ENCODE assay signal across 19 cellular contexts in genomic region chr20:32195581-32195980, GRCh38. TPM values are rescaled to one million over a fixed set of nuclear protein-coding genes. Genes with fewer than 3 reads are reported as not detected.
A peak's percentile ranks its signal among the peaks of the same experiment; 100 is the strongest.
DNase-seq lines count a peak whose midpoint lies in the region; ATAC-seq and TF ChIP-seq lines count a peak whose summit lies in the region.
"Had no signal": no experiment of that assay in that cellular context is flagged by ENCODE, and none has a peak within 500 bp of the region (broad histone marks: within the 10 kb centered on the region; RNA-seq: fewer than 3 reads in every experiment).

No MANE protein-coding gene starts in this region.

- CTCF ChIA-PET in activated CD4-positive, alpha-beta T cell treated with anti-CD3 and anti-CD28 coated beads for 36 hours (lab: Charles Lee): no interaction called here
- CTCF ChIA-PET in activated CD4-positive, alpha-beta T cell treated with anti-CD3 and anti-CD28 coated beads, Interleukin-2, amount 10 ng/mL, durations not matched to agents 7 days and 5 days (lab: Charles Lee): interaction anchor here (1.6 kb wide), 1 partner anchor 9 kb away, joined by 3 read pairs; no protein-coding TSS in a partner anchor
- CTCF ChIA-PET in Calu3 (lab: Charles Lee): no interaction called here

- ATAC-seq in activated CD4-positive, alpha-beta T cell treated with anti-CD3 and anti-CD28 coated beads for 36 hours: no peak
- no peak for ATAC-seq in activated naive CD8-positive, alpha-beta T cell treated with anti-CD3 and anti-CD28 coated beads, Interleukin-2, amount 50 U/mL, for 24 hours
- ATAC-seq in GM21360 (IDR thresholded peaks at IDR 0.05; ENCODE audit: unreplicated experiment) (no peak), HG02884 (IDR thresholded peaks at IDR 0.05; ENCODE audit: unreplicated experiment) (no peak), HG03139 (IDR thresholded peaks at IDR 0.05; ENCODE audit: unreplicated experiment) (no peak)

- no peak for DNase-seq in activated CD4-positive, alpha-beta T cell treated with anti-CD3 and anti-CD28 coated beads for 36 hours
- no peak for DNase-seq in activated CD4-positive, alpha-beta T cell treated with anti-CD3 and anti-CD28 coated beads, Interleukin-2, amount 10 ng/mL, durations not matched to agents 7 days and 5 days
- DNase-seq in Calu3: no peak
- no peak for DNase-seq in activated naive CD8-positive, alpha-beta T cell treated with anti-CD3 and anti-CD28 coated beads, Interleukin-2, amount 50 U/mL, for 24 hours
- no peak for DNase-seq in nephron progenitor cell
- DNase-seq: activated CD4-positive, CD25-positive, alpha-beta regulatory T cell; activated naive CD4-positive, alpha-beta T cell treated with anti-CD3 and anti-CD28 coated beads, Interleukin-2, amount 10 ng/mL, durations not matched to agents 7 days and 5 days; BE2C; Caco-2; effector memory CD4-positive, alpha-beta T cell; Kasumi-1; NCI-H1048; NCI-H2081 treated with DMSO at 0.1 percent for 48 hours; SK-N-SH; stimulated activated CD4-positive, alpha-beta T cell treated with anti-CD3 and anti-CD28 coated beads, Interleukin-2, amount 100 ng/mL, for 48 hours had no signal

- POLR2A ChIA-PET in activated CD4-positive, alpha-beta T cell treated with anti-CD3 and anti-CD28 coated beads for 36 hours (lab: Charles Lee): no interaction called here
- POLR2A ChIA-PET in activated CD4-positive, alpha-beta T cell treated with anti-CD3 and anti-CD28 coated beads, Interleukin-2, amount 10 ng/mL, durations not matched to agents 7 days and 5 days (lab: Charles Lee): no interaction called here

- H3K4me3 Mint-ChIP-seq in activated CD4-positive, alpha-beta T cell treated with anti-CD3 and anti-CD28 coated beads for 36 hours: no peak overlapping the region
- H3K4me3 Mint-ChIP-seq in activated CD4-positive, alpha-beta T cell treated with anti-CD3 and anti-CD28 coated beads, Interleukin-2, amount 10 ng/mL, durations not matched to agents 7 days and 5 days: no peak overlapping the region
- no peak overlapping the region for H3K4me3 Mint-ChIP-seq in Calu3 (ENCODE audit: low read depth, unreplicated experiment)
- no peak overlapping the region for H3K4me3 Mint-ChIP-seq in activated naive CD8-positive, alpha-beta T cell treated with anti-CD3 and anti-CD28 coated beads, Interleukin-2, amount 50 U/mL, for 24 hours
- no peak overlapping the region for H3K4me3 Mint-ChIP-seq in nephron progenitor cell
- H3K4me3 Mint-ChIP-seq: activated naive CD4-positive, alpha-beta T cell treated with anti-CD3 and anti-CD28 coated beads, Interleukin-2, amount 10 ng/mL, durations not matched to agents 7 days and 5 days; T-helper 2 cell treated with Interferon-gamma antibody and Interleukin-4, amounts not matched to agents 5 μg/mL and 100 μg/mL, for 36 hours had no signal

- peak overlapping the region; percentile 43 for H3K27ac Mint-ChIP-seq in activated CD4-positive, alpha-beta T cell treated with anti-CD3 and anti-CD28 coated beads for 36 hours
- no peak overlapping the region for H3K27ac Mint-ChIP-seq in activated CD4-positive, alpha-beta T cell treated with anti-CD3 and anti-CD28 coated beads, Interleukin-2, amount 10 ng/mL, durations not matched to agents 7 days and 5 days
- H3K27ac Mint-ChIP-seq in Calu3 (ENCODE audit: unreplicated experiment) (peak overlapping the region; percentile 31), nephron progenitor cell (peak overlapping the region; percentile 71)
- H3K27ac Mint-ChIP-seq in activated naive CD8-positive, alpha-beta T cell treated with anti-CD3 and anti-CD28 coated beads, Interleukin-2, amount 50 U/mL, for 24 hours: peak overlapping the region; percentile 53
- H3K27ac Mint-ChIP-seq: activated naive CD4-positive, alpha-beta T cell treated with anti-CD3 and anti-CD28 coated beads, Interleukin-2, amount 10 ng/mL, durations not matched to agents 7 days and 5 days; T-helper 2 cell treated with Interferon-gamma antibody and Interleukin-4, amounts not matched to agents 5 μg/mL and 100 μg/mL, for 36 hours had no signal

- peaks cover 82% of the 10 kb centered on the region for H3K36me3 Mint-ChIP-seq in activated CD4-positive, alpha-beta T cell treated with anti-CD3 and anti-CD28 coated beads for 36 hours (ENCODE audit: low read depth)
- peaks cover 52% of the 10 kb centered on the region for H3K36me3 Mint-ChIP-seq in activated CD4-positive, alpha-beta T cell treated with anti-CD3 and anti-CD28 coated beads, Interleukin-2, amount 10 ng/mL, durations not matched to agents 7 days and 5 days (ENCODE audit: low read depth)
- peaks cover 36% of the 10 kb centered on the region for H3K36me3 Mint-ChIP-seq in Calu3 (ENCODE audit: insufficient read depth, unreplicated experiment)
- peaks cover 75% of the 10 kb centered on the region for H3K36me3 Mint-ChIP-seq in activated naive CD8-positive, alpha-beta T cell treated with anti-CD3 and anti-CD28 coated beads, Interleukin-2, amount 50 U/mL, for 24 hours (ENCODE audit: low read depth)
- peaks cover 63% of the 10 kb centered on the region for H3K36me3 Mint-ChIP-seq in nephron progenitor cell (ENCODE audit: low read depth)

- TF ChIP-seq CTCF in Calu3 (IDR thresholded peaks at IDR 0.05; ENCODE audit: unreplicated experiment) (no peak), nephron progenitor cell (IDR thresholded peaks at IDR 0.05) (no peak)

- BruUV-seq in Calu3 (replicated peaks; lab: Mats Ljungman, UMichigan): no TSS peak

- intact Hi-C loops in activated CD4-positive, alpha-beta T cell treated with anti-CD3 and anti-CD28 coated beads for 36 hours (cut with DNase I, micrococcal nuclease): no loop called here
- intact Hi-C loops in Calu3 (cut with micrococcal nuclease; ENCODE audit: unreplicated experiment): no loop called here

- H3K27me3 Mint-ChIP-seq in activated CD4-positive, alpha-beta T cell treated with anti-CD3 and anti-CD28 coated beads for 36 hours: no peaks in the 10 kb centered on the region
- H3K27me3 Mint-ChIP-seq in activated CD4-positive, alpha-beta T cell treated with anti-CD3 and anti-CD28 coated beads, Interleukin-2, amount 10 ng/mL, durations not matched to agents 7 days and 5 days: no peaks in the 10 kb centered on the region
- H3K27me3 Mint-ChIP-seq in Calu3 (ENCODE audit: unreplicated experiment) (no peaks in the 10 kb centered on the region), nephron progenitor cell (ENCODE audit: low read depth, poor library complexity) (peaks cover 6% of the 10 kb centered on the region)
- H3K27me3 Mint-ChIP-seq in activated naive CD8-positive, alpha-beta T cell treated with anti-CD3 and anti-CD28 coated beads, Interleukin-2, amount 50 U/mL, for 24 hours: no peaks in the 10 kb centered on the region
- H3K27me3 Mint-ChIP-seq: activated naive CD4-positive, alpha-beta T cell treated with anti-CD3 and anti-CD28 coated beads, Interleukin-2, amount 10 ng/mL, durations not matched to agents 7 days and 5 days had no signal

- H3K4me1 Mint-ChIP-seq in activated CD4-positive, alpha-beta T cell treated with anti-CD3 and anti-CD28 coated beads for 36 hours: peaks cover 75% of the 10 kb centered on the region
- H3K4me1 Mint-ChIP-seq in activated CD4-positive, alpha-beta T cell treated with anti-CD3 and anti-CD28 coated beads, Interleukin-2, amount 10 ng/mL, durations not matched to agents 7 days and 5 days: peaks cover 21% of the 10 kb centered on the region
- H3K4me1 Mint-ChIP-seq in Calu3 (ENCODE audit: low read depth, unreplicated experiment) (no peaks in the 10 kb centered on the region), nephron progenitor cell (peaks cover 36% of the 10 kb centered on the region)
- H3K4me1 Mint-ChIP-seq in activated naive CD8-positive, alpha-beta T cell treated with anti-CD3 and anti-CD28 coated beads, Interleukin-2, amount 50 U/mL, for 24 hours: peaks cover 78% of the 10 kb centered on the region

- H3K9me3 Mint-ChIP-seq in activated CD4-positive, alpha-beta T cell treated with anti-CD3 and anti-CD28 coated beads for 36 hours (ENCODE audit: low read depth): no peaks in the 10 kb centered on the region
- H3K9me3 Mint-ChIP-seq in activated CD4-positive, alpha-beta T cell treated with anti-CD3 and anti-CD28 coated beads, Interleukin-2, amount 10 ng/mL, durations not matched to agents 7 days and 5 days: no peaks in the 10 kb centered on the region
- no peaks in the 10 kb centered on the region for H3K9me3 Mint-ChIP-seq in Calu3 (ENCODE audit: low read depth, unreplicated experiment)
- H3K9me3 Mint-ChIP-seq in activated naive CD8-positive, alpha-beta T cell treated with anti-CD3 and anti-CD28 coated beads, Interleukin-2, amount 50 U/mL, for 24 hours: no peaks in the 10 kb centered on the region
- H3K9me3 Mint-ChIP-seq in nephron progenitor cell: no peaks in the 10 kb centered on the region
- H3K9me3 Mint-ChIP-seq: activated naive CD4-positive, alpha-beta T cell treated with anti-CD3 and anti-CD28 coated beads, Interleukin-2, amount 10 ng/mL, durations not matched to agents 7 days and 5 days; T-helper 2 cell treated with Interferon-gamma antibody and Interleukin-4, amounts not matched to agents 5 μg/mL and 100 μg/mL, for 36 hours had no signal

RNA-seq across cellular contexts. Expression of gene PLAGL2, which starts 12.0 kb away (rescaled TPM):
- total RNA-seq in activated CD4-positive, alpha-beta T cell treated with anti-CD3 and anti-CD28 coated beads for 36 hours: 10 to 100 TPM; 89.1 to 98.2 TPM
- total RNA-seq in activated CD4-positive, alpha-beta T cell treated with anti-CD3 and anti-CD28 coated beads, Interleukin-2, amount 10 ng/mL, durations not matched to agents 7 days and 5 days: 10 to 100 TPM; 22.8 to 25.6 TPM
- total RNA-seq in Calu3 (2022): 30.5 and 32.7 TPM in 2 replicates

RNA-seq across cellular contexts. Expression of gene POFUT1, which starts 12.1 kb away (rescaled TPM):
- 10 to 100 TPM; 51.8 to 54.3 TPM for total RNA-seq in activated CD4-positive, alpha-beta T cell treated with anti-CD3 and anti-CD28 coated beads for 36 hours
- total RNA-seq in activated CD4-positive, alpha-beta T cell treated with anti-CD3 and anti-CD28 coated beads, Interleukin-2, amount 10 ng/mL, durations not matched to agents 7 days and 5 days: 10 to 100 TPM; 26.5 to 27.1 TPM
- 79.9 and 87.3 TPM in 2 replicates for total RNA-seq in Calu3 (2022)
